11 cellular contexts compared by ENCODE assay signal in genomic region chr19:41341669-41342490, GRCh38. TPM values are rescaled to one million over a fixed set of nuclear protein-coding genes. Genes with fewer than 3 reads are reported as not detected.
A peak's percentile ranks its signal among the peaks of the same experiment; 100 is the strongest.
DNase-seq lines count a peak whose midpoint lies in the region; ATAC-seq and TF ChIP-seq lines count a peak whose summit lies in the region.
"Had no signal": no experiment of that assay in that cellular context is flagged by ENCODE, and none has a peak within 500 bp of the region (broad histone marks: within the 10 kb centered on the region; RNA-seq: fewer than 3 reads in every experiment).

No MANE protein-coding gene starts in this region.

- H3K9me3 Mint-ChIP-seq in CD4-positive, alpha-beta T cell: no peaks in the 10 kb centered on the region
- H3K9me3 Mint-ChIP-seq in memory B cell (no peaks in the 10 kb centered on the region), endothelial cell (ENCODE audit: unreplicated experiment) (no peaks in the 10 kb centered on the region), HFFc6 (no peaks in the 10 kb centered on the region)
- no peaks in the 10 kb centered on the region for H3K9me3 Mint-ChIP-seq in activated CD4-positive, alpha-beta T cell treated with anti-CD3 and anti-CD28 coated beads for 36 hours (ENCODE audit: low read depth)

- in situ Hi-C loops in ACHN (cut with HindIII; ENCODE audit: low pct_ligation_motif_present, low pct_unique_long_range_greater_than_20kb, low sequenced_read_pairs): no loop called here

- peak overlapping the region; percentile 70 for H3K27ac Mint-ChIP-seq in CD4-positive, alpha-beta T cell
- H3K27ac Mint-ChIP-seq in memory B cell: peak overlapping the region; percentile 24
- no peak overlapping the region for H3K27ac Mint-ChIP-seq in activated CD4-positive, alpha-beta T cell treated with anti-CD3 and anti-CD28 coated beads for 36 hours
- no peak overlapping the region for H3K27ac Mint-ChIP-seq in endothelial cell (ENCODE audit: unreplicated experiment)
- no peak overlapping the region for H3K27ac Mint-ChIP-seq in HFFc6

- POLR2A ChIA-PET in CD4-positive, alpha-beta T cell (lab: Charles Lee): interaction anchor here (1.1 to 2.9 kb wide), 2 partner anchors 11 to 22 kb away, joined by 4 to 16 read pairs; partner anchors contain the start of genes B9D2 and TGFB1
- POLR2A ChIA-PET in GM10248 (lab: Yijun Ruan, JAX): interaction anchor here (0.7 kb wide), 1 partner anchor 21 kb away, joined by 3 read pairs; no protein-coding TSS in a partner anchor
- POLR2A ChIA-PET in activated CD4-positive, alpha-beta T cell treated with anti-CD3 and anti-CD28 coated beads for 36 hours (lab: Charles Lee): interaction anchor here (0.6 to 0.7 kb wide), 3 partner anchors 9 to 60 kb away, joined by 3 to 6 read pairs (median 3); no protein-coding TSS in a partner anchor

- H3K36me3 Mint-ChIP-seq in CD4-positive, alpha-beta T cell (ENCODE audit: low read depth): peaks cover 84% of the 10 kb centered on the region
- peaks cover 24% of the 10 kb centered on the region for H3K36me3 Mint-ChIP-seq in memory B cell
- peaks cover 56% of the 10 kb centered on the region for H3K36me3 Mint-ChIP-seq in activated CD4-positive, alpha-beta T cell treated with anti-CD3 and anti-CD28 coated beads for 36 hours (ENCODE audit: low read depth)
- peaks cover 37% of the 10 kb centered on the region for H3K36me3 Mint-ChIP-seq in endothelial cell (ENCODE audit: low read depth, unreplicated experiment)
- peaks cover 24% of the 10 kb centered on the region for H3K36me3 Mint-ChIP-seq in HFFc6 (ENCODE audit: low read depth)

- TF ChIP-seq CTCF in CD4-positive, alpha-beta T cell (IDR thresholded peaks at IDR 0.05): peak; percentile 28
- TF ChIP-seq CTCF in GM10248 (IDR thresholded peaks at IDR 0.05; ENCODE audit: control extremely low read depth, extremely low read depth, low read depth, missing control alignments) (peak; percentile 19), WERI-Rb-1 (IDR thresholded peaks at IDR 0.05; ENCODE audit: low read depth, low read length) (peak; percentile 32; the same call in 1 of the 2 replicates), endothelial cell (IDR thresholded peaks at IDR 0.05; ENCODE audit: unreplicated experiment) (no peak), HFFc6 (IDR thresholded peaks at IDR 0.05) (no peak)

- no peaks in the 10 kb centered on the region for H3K27me3 Mint-ChIP-seq in CD4-positive, alpha-beta T cell
- no peaks in the 10 kb centered on the region for H3K27me3 Mint-ChIP-seq in memory B cell
- H3K27me3 Mint-ChIP-seq in activated CD4-positive, alpha-beta T cell treated with anti-CD3 and anti-CD28 coated beads for 36 hours: no peaks in the 10 kb centered on the region
- peaks cover 8% of the 10 kb centered on the region for H3K27me3 Mint-ChIP-seq in endothelial cell (ENCODE audit: unreplicated experiment)
- no peaks in the 10 kb centered on the region; the same call in 1 of the 2 replicates for H3K27me3 Mint-ChIP-seq in HFFc6 (ENCODE audit: insufficient read depth)

- no peak overlapping the region for H3K27ac ChIP-seq in CD4-positive, alpha-beta T cell (ENCODE audit: low read depth, low read length)
- H3K27ac ChIP-seq in WERI-Rb-1: no peak overlapping the region
- H3K27ac ChIP-seq: HL-60 had no signal

- no peak overlapping the region for H3K4me3 ChIP-seq in WERI-Rb-1 (ENCODE audit: low read depth, low read length)

- DNase-seq in CD4-positive, alpha-beta T cell: no peak
- DNase-seq in GM10248 (ENCODE audit: extremely low spot score) (no peak), WERI-Rb-1 (no peak), memory B cell (ENCODE audit: low spot score in 2 of 2) (no peak), ACHN (no peak), endothelial cell (ENCODE audit: low spot score) (no peak), HFFc6 (no peak)
- no peak for DNase-seq in activated CD4-positive, alpha-beta T cell treated with anti-CD3 and anti-CD28 coated beads for 36 hours
- DNase-seq: hippocampal formation, NCI-H226 had no signal

- H3K4me1 Mint-ChIP-seq in CD4-positive, alpha-beta T cell (ENCODE audit: low read depth): peaks cover 45% of the 10 kb centered on the region
- peaks cover 22% of the 10 kb centered on the region for H3K4me1 Mint-ChIP-seq in memory B cell
- H3K4me1 Mint-ChIP-seq in activated CD4-positive, alpha-beta T cell treated with anti-CD3 and anti-CD28 coated beads for 36 hours: peaks cover 30% of the 10 kb centered on the region
- no peaks in the 10 kb centered on the region for H3K4me1 Mint-ChIP-seq in endothelial cell (ENCODE audit: unreplicated experiment)
- peaks cover 15% of the 10 kb centered on the region for H3K4me1 Mint-ChIP-seq in HFFc6 (ENCODE audit: low read depth)

- CTCF ChIA-PET in CD4-positive, alpha-beta T cell (lab: Charles Lee): interaction anchor here (2.2 kb wide), 2 partner anchors 10 to 13 kb away, joined by 4 to 12 read pairs; no protein-coding TSS in a partner anchor
- CTCF ChIA-PET in GM10248 (lab: Yijun Ruan, JAX): interaction anchor here (5.1 kb wide), 1 partner anchor 10 kb away, joined by 27 read pairs; the partner anchor contains the start of gene TGFB1
- CTCF ChIA-PET in activated CD4-positive, alpha-beta T cell treated with anti-CD3 and anti-CD28 coated beads for 36 hours (lab: Charles Lee): no interaction called here

- no peaks in the 10 kb centered on the region for H3K27me3 ChIP-seq in CD4-positive, alpha-beta T cell (ENCODE audit: control insufficient read depth, insufficient read depth, low read length)
- no peaks in the 10 kb centered on the region for H3K27me3 ChIP-seq in WERI-Rb-1 (ENCODE audit: insufficient read depth, low read depth, severe bottlenecking)

- H3K4me3 Mint-ChIP-seq in CD4-positive, alpha-beta T cell: peak overlapping the region; percentile 58
- H3K4me3 Mint-ChIP-seq in memory B cell (peak overlapping the region; percentile 53), endothelial cell (ENCODE audit: unreplicated experiment) (no peak overlapping the region), HFFc6 (no peak overlapping the region)
- H3K4me3 Mint-ChIP-seq in activated CD4-positive, alpha-beta T cell treated with anti-CD3 and anti-CD28 coated beads for 36 hours: no peak overlapping the region

- intact Hi-C loops in CD4-positive, alpha-beta T cell (cut with DNase I, micrococcal nuclease): no loop called here
- intact Hi-C loops in activated CD4-positive, alpha-beta T cell treated with anti-CD3 and anti-CD28 coated beads for 36 hours (cut with DNase I, micrococcal nuclease): no loop called here

- no peaks in the 10 kb centered on the region for H3K9me3 ChIP-seq in CD4-positive, alpha-beta T cell (ENCODE audit: control insufficient read depth, low read length)
- H3K9me3 ChIP-seq in WERI-Rb-1 (ENCODE audit: severe bottlenecking): no peaks in the 10 kb centered on the region

- H3K36me3 ChIP-seq in WERI-Rb-1: no peaks in the 10 kb centered on the region; the same call in 1 of the 2 replicates

- ATAC-seq in CD4-positive, alpha-beta T cell (ENCODE audit: poor library complexity): peak; percentile 45
- peak; percentile 63 for ATAC-seq in memory B cell (ENCODE audit: low read depth)
- no peak for ATAC-seq in activated CD4-positive, alpha-beta T cell treated with anti-CD3 and anti-CD28 coated beads for 36 hours

RNA-seq across cellular contexts. Expression of gene TGFB1, which starts 11.8 kb away (rescaled TPM):
- 100 to 1,000 TPM; 406 to 416 TPM for total RNA-seq in CD4-positive, alpha-beta T cell
- total RNA-seq in activated CD4-positive, alpha-beta T cell treated with anti-CD3 and anti-CD28 coated beads for 36 hours: 10 to 100 TPM; 86.2 to 99.0 TPM
- 193 TPM for total RNA-seq in endothelial cell (ENCODE audit: unreplicated experiment)
- 100 to 1,000 TPM; 150 to 163 (median 158) TPM for total RNA-seq in HFFc6 (2021; fragmentation: NEBNext Ultra II Directional; extraction: Animal tissue kit (Norgen Biotek cat#: 25700))

RNA-seq across cellular contexts. Expression of gene B9D2, which starts 22.1 kb away (rescaled TPM):
- total RNA-seq in CD4-positive, alpha-beta T cell: 10 to 100 TPM; 21.1 to 26.8 TPM
- total RNA-seq in activated CD4-positive, alpha-beta T cell treated with anti-CD3 and anti-CD28 coated beads for 36 hours: 1 to 10 TPM; 4.0 to 5.2 TPM
- total RNA-seq in endothelial cell (ENCODE audit: unreplicated experiment): 6.8 TPM
- 1 to 10 TPM; 4.9 to 6.8 (median 6.3) TPM for total RNA-seq in HFFc6 (2021; fragmentation: NEBNext Ultra II Directional; extraction: Animal tissue kit (Norgen Biotek cat#: 25700))

RNA-seq across cellular contexts. Expression of gene CCDC97, which starts 31.9 kb away (rescaled TPM):
- total RNA-seq in CD4-positive, alpha-beta T cell: 10 to 100 TPM; 27.3 to 29.7 TPM
- 10 to 100 TPM; 21.2 to 21.4 TPM for total RNA-seq in activated CD4-positive, alpha-beta T cell treated with anti-CD3 and anti-CD28 coated beads for 36 hours
- total RNA-seq in endothelial cell (ENCODE audit: unreplicated experiment): 28.6 TPM
- total RNA-seq in HFFc6 (2021; fragmentation: NEBNext Ultra II Directional; extraction: Animal tissue kit (Norgen Biotek cat#: 25700)): 10 to 100 TPM; 15.4 to 19.1 (median 16.8) TPM

RNA-seq across cellular contexts. Expression of gene TMEM91, which starts 34.5 kb away (rescaled TPM):
- 1 to 10 TPM; 6.8 to 7.7 TPM for total RNA-seq in CD4-positive, alpha-beta T cell
- 1 to 10 TPM; 3.0 to 4.0 TPM for total RNA-seq in activated CD4-positive, alpha-beta T cell treated with anti-CD3 and anti-CD28 coated beads for 36 hours
- total RNA-seq in endothelial cell (ENCODE audit: unreplicated experiment): 7.6 TPM
- 1 to 10 TPM; 1.4 to 2.6 (median 1.7) TPM for total RNA-seq in HFFc6 (2021; fragmentation: NEBNext Ultra II Directional; extraction: Animal tissue kit (Norgen Biotek cat#: 25700))

RNA-seq across cellular contexts. Expression of gene EXOSC5, which starts 55.3 kb away (rescaled TPM):
- 1 to 10 TPM; 6.5 to 7.5 TPM for total RNA-seq in CD4-positive, alpha-beta T cell
- total RNA-seq in activated CD4-positive, alpha-beta T cell treated with anti-CD3 and anti-CD28 coated beads for 36 hours: 10 to 100 TPM; 32.7 to 47.8 TPM
- 15.2 TPM for total RNA-seq in endothelial cell (ENCODE audit: unreplicated experiment)
- total RNA-seq in HFFc6 (2021; fragmentation: NEBNext Ultra II Directional; extraction: Animal tissue kit (Norgen Biotek cat#: 25700)): 10 to 100 TPM; 16.5 to 23.5 (median 18.1) TPM

Comparison
In these comparisons a context has a peak if more than half of its experiments do, and no peak if none do; other contexts are left out.
1. H3K27ac Mint-ChIP-seq: peak in CD4-positive, alpha-beta T cell (single experiment) and memory B cell (single experiment); none in activated CD4-positive, alpha-beta T cell treated with anti-CD3 and anti-CD28 coated beads for 36 hours (single experiment), endothelial cell (single experiment) and HFFc6 (single experiment).
2. H3K4me3 Mint-ChIP-seq: peak in CD4-positive, alpha-beta T cell (single experiment) and memory B cell (single experiment); none in activated CD4-positive, alpha-beta T cell treated with anti-CD3 and anti-CD28 coated beads for 36 hours (single experiment), endothelial cell (single experiment) and HFFc6 (single experiment).
3. CTCF ChIP-seq: peak in CD4-positive, alpha-beta T cell (single experiment), GM10248 (single experiment) and WERI-Rb-1 (single experiment); none in endothelial cell (single experiment) and HFFc6 (single experiment).